Comparison of ENCODE assay signal across 9 cellular contexts in the genomic region with DNA sequence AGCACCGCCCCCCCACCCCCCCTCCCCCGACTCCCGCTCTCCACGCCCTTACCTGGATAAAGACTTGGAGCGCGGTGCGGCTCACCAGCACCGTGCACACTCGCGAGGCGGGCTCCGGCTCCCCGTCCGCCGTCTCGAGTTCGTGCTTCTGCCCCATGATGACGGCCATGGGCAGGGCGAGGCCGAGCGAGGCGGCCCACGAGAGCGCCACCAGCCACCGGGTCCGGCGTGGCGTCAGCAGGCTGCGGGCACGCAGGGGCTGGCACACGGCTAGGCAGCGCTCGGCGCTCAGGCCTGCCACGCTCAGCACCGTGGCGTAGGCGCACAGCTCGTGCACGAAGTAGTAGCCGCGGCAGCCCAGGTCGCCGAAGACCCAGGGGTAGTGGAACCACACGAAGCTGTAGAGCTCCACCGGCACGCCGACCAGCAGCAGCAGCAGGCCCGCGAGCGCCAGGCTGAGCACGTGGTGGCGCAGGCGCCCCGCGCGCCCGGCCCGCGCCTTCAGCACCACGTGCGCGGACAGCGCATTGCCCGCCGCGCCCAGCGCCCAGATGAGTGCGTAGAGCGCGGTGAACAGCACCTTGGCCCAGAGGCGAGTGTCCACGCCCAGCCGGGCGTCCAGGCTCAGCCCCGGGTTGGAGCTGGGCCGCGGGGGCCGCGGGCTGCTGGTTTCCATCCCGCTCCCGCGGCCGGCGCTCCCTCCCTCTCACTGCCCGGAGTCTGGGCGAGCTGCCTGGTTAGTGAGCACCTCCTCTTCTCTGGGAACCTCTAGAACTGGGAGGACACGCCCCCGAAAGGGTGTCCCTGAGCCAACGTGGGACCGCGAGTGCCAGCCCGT.
DNase-seq lines count a peak whose midpoint lies in the region; ATAC-seq and TF ChIP-seq lines count a peak whose summit lies in the region.
"Had no signal": no experiment of that assay in that cellular context is flagged by ENCODE, and none has a peak within 500 bp of the region (broad histone marks: within the 10 kb centered on the region; RNA-seq: fewer than 3 reads in every experiment).

A gene with protein sequence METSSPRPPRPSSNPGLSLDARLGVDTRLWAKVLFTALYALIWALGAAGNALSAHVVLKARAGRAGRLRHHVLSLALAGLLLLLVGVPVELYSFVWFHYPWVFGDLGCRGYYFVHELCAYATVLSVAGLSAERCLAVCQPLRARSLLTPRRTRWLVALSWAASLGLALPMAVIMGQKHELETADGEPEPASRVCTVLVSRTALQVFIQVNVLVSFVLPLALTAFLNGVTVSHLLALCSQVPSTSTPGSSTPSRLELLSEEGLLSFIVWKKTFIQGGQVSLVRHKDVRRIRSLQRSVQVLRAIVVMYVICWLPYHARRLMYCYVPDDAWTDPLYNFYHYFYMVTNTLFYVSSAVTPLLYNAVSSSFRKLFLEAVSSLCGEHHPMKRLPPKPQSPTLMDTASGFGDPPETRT (minus strand): TSS at position 742 of the 838 bp plus-strand sequence. CDS start 66 bp downstream, at position 676.

- peak; percentile 14 for DNase-seq in activated naive CD4-positive, alpha-beta T cell treated with Interleukin-2 at 50 U/mL for 16 hours
- no peak for DNase-seq in activated naive CD4-positive, alpha-beta T cell (lab: John Stamatoyannopoulos, UW)
- DNase-seq in cardiac fibroblast (ENCODE audit: low read depth in 2 of 2) = peak; percentile 45 to 63
- peak; percentile 9 for DNase-seq in kidney glomerular epithelial cell (lab: John Stamatoyannopoulos, UW)
- peak in 2 of 3 donors; percentile 12 to 27 for DNase-seq in stimulated activated CD4-positive, alpha-beta T cell treated with anti-CD3 and anti-CD28 coated beads, TNF-alpha, amount 100 ng/mL, for 48 hours (ENCODE audit: low read depth in 3 of 3)
- no peak for DNase-seq in LoVo (ENCODE audit: low spot score)
- DNase-seq in OCI-M2 (lab: John Stamatoyannopoulos, UW; ENCODE audit: unreplicated experiment) = no peak

- no peak for ATAC-seq in GM21515 (IDR thresholded peaks at IDR 0.05; ENCODE audit: unreplicated experiment)

- no peak for TF ChIP-seq CTCF in cardiac fibroblast (IDR thresholded peaks at IDR 0.05; ENCODE audit: low read depth, low read length)

- H3K4me3 ChIP-seq in cardiac fibroblast (replicated peaks in 1 of 2; ENCODE audit: low read depth in 2 of 2, low read length in 2 of 2) = no peak within 1 kb of the TSS
- H3K4me3 ChIP-seq: SK-N-MC had no signal

Comparison
In these comparisons a context has a peak if more than half of its experiments do, and no peak if none do; other contexts are left out.
1. DNase-seq: peak in activated naive CD4-positive, alpha-beta T cell treated with Interleukin-2 at 50 U/mL for 16 hours (single experiment), cardiac fibroblast (2 of 2), kidney glomerular epithelial cell (single experiment) and stimulated activated CD4-positive, alpha-beta T cell treated with anti-CD3 and anti-CD28 coated beads, TNF-alpha, amount 100 ng/mL, for 48 hours (2 of 3); none in activated naive CD4-positive, alpha-beta T cell (0 of 4), LoVo (single experiment) and OCI-M2 (single experiment).